ENCODE assay signal across 10 cellular contexts in genomic region chr2:20186078-20186854, GRCh38. TPM values are rescaled to one million over a fixed set of nuclear protein-coding genes. Genes with fewer than 3 reads are reported as not detected.
A peak's percentile ranks its signal among the peaks of the same experiment; 100 is the strongest.
DNase-seq lines count a peak whose midpoint lies in the region; ATAC-seq and TF ChIP-seq lines count a peak whose summit lies in the region.
"Had no signal": no experiment of that assay in that cellular context is flagged by ENCODE, and none has a peak within 500 bp of the region (broad histone marks: within the 10 kb centered on the region; RNA-seq: fewer than 3 reads in every experiment).

No MANE protein-coding gene starts in this region.

- intact Hi-C loops in CD14-positive monocyte (cut with micrococcal nuclease) = no loop called here

- H3K4me1 Mint-ChIP-seq in CD14-positive monocyte = peaks cover 25% of the 10 kb centered on the region

- no peaks in the 10 kb centered on the region for H3K36me3 Mint-ChIP-seq in CD14-positive monocyte

- H3K9me3 Mint-ChIP-seq in CD14-positive monocyte = no peaks in the 10 kb centered on the region

- H3K27me3 ChIP-seq in HUES6 (ENCODE audit: control insufficient read depth, insufficient read depth, low read length) = no peaks in the 10 kb centered on the region

- ATAC-seq in HG02973 (IDR thresholded peaks at IDR 0.05; ENCODE audit: unreplicated experiment) (no peak), HG03439 (IDR thresholded peaks at IDR 0.05; ENCODE audit: unreplicated experiment) (no peak)

- no peak for TF ChIP-seq CTCF in CD14-positive monocyte (IDR thresholded peaks at IDR 0.05)

- H3K36me3 ChIP-seq in HUES6 (ENCODE audit: control insufficient read depth, insufficient read depth, low read length) = no peaks in the 10 kb centered on the region

- H3K27ac ChIP-seq in HUES6 (ENCODE audit: low read depth, low read length) = no peak overlapping the region; the same call in 1 of the 2 replicates

- peaks cover 58% of the 10 kb centered on the region for H3K4me1 ChIP-seq in HUES6 (ENCODE audit: control insufficient read depth, insufficient read depth, low read length)

- peak overlapping the region; percentile 26 for H3K9ac ChIP-seq in HUES6 (ENCODE audit: low read length)

- H3K27ac Mint-ChIP-seq in CD14-positive monocyte = peak overlapping the region; percentile 77 to 94 (median 90)

- H3K9me3 ChIP-seq in HUES6 (ENCODE audit: control insufficient read depth, insufficient read depth, low read depth, low read length) = no peaks in the 10 kb centered on the region

- no peak overlapping the region for H3K4me3 ChIP-seq in HUES6 (ENCODE audit: low read depth, low read length)

- H3K4me3 Mint-ChIP-seq in CD14-positive monocyte = peak overlapping the region; percentile 37 to 63

- H3K27me3 Mint-ChIP-seq in CD14-positive monocyte (ENCODE audit: low read depth in 3 of 3) = peaks cover 2 to 6% (median 3%) of the 10 kb centered on the region in 3 donors

- DNase-seq in CD14-positive monocyte (ENCODE audit: low spot score) = peak; percentile 90
- peak; percentile 55 for DNase-seq in astrocyte of the hippocampus (ENCODE audit: low read depth, low spot score)
- peak; percentile 86 for DNase-seq in mucosa of gallbladder (ENCODE audit: low spot score)
- no peak for DNase-seq in GF-D8 (lab: John Stamatoyannopoulos, UW)
- no peak for DNase-seq in cortex of kidney (lab: John Stamatoyannopoulos, UW)
- DNase-seq: activated CD8-positive, alpha-beta memory T cell treated with anti-CD3 and anti-CD28 coated beads, Interleukin-2, amount 50 U/mL, for 48 hours; DMS53 had no signal

RNA-seq across cellular contexts. Expression of gene SDC1, which starts 38.7 kb away (rescaled TPM):
- polyA plus RNA-seq in CD14-positive monocyte = not detected
- total RNA-seq in mucosa of gallbladder = 1,059 TPM

Comparison
In these comparisons a context has a peak if more than half of its experiments do, and no peak if none do; other contexts are left out.
1. DNase-seq: peak in CD14-positive monocyte (single experiment), astrocyte of the hippocampus (single experiment) and mucosa of gallbladder (single experiment); none in GF-D8 (single experiment) and cortex of kidney (single experiment).